3 cellular contexts compared by ENCODE assay signal in genomic region chr2:196316050-196316430, GRCh38.
TF ChIP-seq lines count a peak whose summit lies in the region.

No MANE protein-coding gene starts in this region.

TF ChIP-seq in A549, 52 proteins besides CTCF, POLR2A, EP300 and RAD21 (continued from another document):
- no peak for TF ChIP-seq FOSL2 (IDR thresholded peaks at IDR 0.05)
- TF ChIP-seq FOSL2 (CRISPR knock-in tag; IDR thresholded peaks at IDR 0.05), result 0 out of 2 replicates have a peak, but pooled peaks have one; percentile 45
- TF ChIP-seq EHMT2 (IDR thresholded peaks at IDR 0.05; ENCODE audit: low read depth), result no peak
- TF ChIP-seq GATA3 (IDR thresholded peaks at IDR 0.05; ENCODE audit: borderline replicate concordance), result 0 out of 2 replicates have a peak, but pooled peaks have one; percentile 38

TF ChIP-seq in HepG2, 621 proteins besides CTCF, POLR2A, EP300 and RAD21:
- TF ChIP-seq GLMP (CRISPR knock-in tag; IDR thresholded peaks at IDR 0.05; ENCODE audit: borderline replicate concordance) (no peak), RERE (CRISPR knock-in tag; IDR thresholded peaks at IDR 0.05; ENCODE audit: low read depth) (no peak), CERS6 (CRISPR knock-in tag; IDR thresholded peaks at IDR 0.05) (no peak), PBX3 (CRISPR knock-in tag; IDR thresholded peaks at IDR 0.05; ENCODE audit: borderline replicate concordance) (no peak), ZNF569 (CRISPR knock-in tag; IDR thresholded peaks at IDR 0.05; ENCODE audit: borderline replicate concordance) (no peak), ZKSCAN5 (CRISPR knock-in tag; IDR thresholded peaks at IDR 0.05) (no peak), BCL3 (CRISPR knock-in tag; IDR thresholded peaks at IDR 0.05) (no peak), THRA (CRISPR knock-in tag; IDR thresholded peaks at IDR 0.05; ENCODE audit: borderline replicate concordance) (no peak), NFRKB (IDR thresholded peaks at IDR 0.05) (no peak), ZNF782 (CRISPR knock-in tag; IDR thresholded peaks at IDR 0.05; ENCODE audit: borderline replicate concordance) (no peak)

TF ChIP-seq in GM23338, 12 proteins besides CTCF, POLR2A, EP300 and RAD21 (continued from another document):
- no peak for TF ChIP-seq REST (IDR thresholded peaks at IDR 0.05; ENCODE audit: unreplicated experiment)
- TF ChIP-seq EZH2phosphoT487 (IDR thresholded peaks at IDR 0.05; ENCODE audit: unreplicated experiment), result no peak
- TF ChIP-seq NANOG (IDR thresholded peaks at IDR 0.05; ENCODE audit: borderline replicate concordance), result no peak
- no peak for TF ChIP-seq EZH2 (IDR thresholded peaks at IDR 0.05; ENCODE audit: low read depth, unreplicated experiment)
- no peak for TF ChIP-seq ZNF331 (CRISPR knock-in tag; IDR thresholded peaks at IDR 0.05; ENCODE audit: low read depth)
- TF ChIP-seq CREB1 (CRISPR knock-in tag; IDR thresholded peaks at IDR 0.05; ENCODE audit: low read depth), result no peak
- TF ChIP-seq POLR2AphosphoS5 (IDR thresholded peaks at IDR 0.05; ENCODE audit: low read depth), result no peak
- no peak for TF ChIP-seq ZNF462 (CRISPR knock-in tag; IDR thresholded peaks at IDR 0.05)
